ENCODE assay signal across 27 cellular contexts in the genomic region with DNA sequence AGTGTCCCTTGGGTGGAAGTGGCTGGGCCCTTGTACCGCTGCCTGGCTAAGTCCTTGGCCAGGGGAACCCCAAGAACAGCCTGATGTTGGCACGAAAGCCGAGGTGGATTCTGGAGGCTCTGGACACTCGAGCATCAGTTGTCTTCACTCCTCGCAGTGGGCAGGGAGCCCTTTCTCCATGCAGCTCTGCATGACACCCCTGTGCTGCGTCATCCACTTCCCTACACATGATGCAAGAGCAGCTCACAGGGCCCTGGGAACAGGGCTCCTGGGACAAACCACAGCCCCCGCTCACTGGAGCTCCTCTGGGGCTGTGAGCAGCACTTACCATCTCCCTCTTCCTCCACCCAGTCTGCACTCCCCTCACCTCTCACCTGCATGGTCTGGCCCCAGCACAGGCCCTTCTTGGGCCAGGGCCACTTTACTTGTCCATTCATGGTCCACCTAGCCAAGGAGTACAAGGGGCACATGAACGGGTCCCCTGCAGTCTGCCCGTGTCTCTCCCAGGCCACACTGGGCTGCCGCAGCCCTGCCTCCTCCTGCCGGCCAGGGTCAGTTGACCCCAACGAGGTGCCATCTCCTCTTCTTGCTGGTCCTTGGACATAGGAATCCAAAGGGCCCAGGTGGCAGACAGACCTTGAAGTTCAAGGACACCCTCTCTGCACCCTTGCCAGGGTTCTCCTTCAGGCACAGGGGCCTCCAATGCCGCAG.
DNase-seq lines count a peak whose midpoint lies in the region; ATAC-seq and TF ChIP-seq lines count a peak whose summit lies in the region.
"Had no signal": no experiment of that assay in that cellular context is flagged by ENCODE, and none has a peak within 500 bp of the region (broad histone marks: within the 10 kb centered on the region; RNA-seq: fewer than 3 reads in every experiment).

No MANE protein-coding gene starts in this region.

- H3K27ac Mint-ChIP-seq in MCF 10A (ENCODE audit: low read depth, unreplicated experiment) = no peak overlapping the region
- H3K27ac Mint-ChIP-seq: activated CD4-positive, alpha-beta T cell treated with anti-CD3 and anti-CD28 coated beads, Interleukin-2, amount 10 ng/mL, durations not matched to agents 7 days and 5 days; activated naive CD4-positive, alpha-beta T cell treated with anti-CD3 and anti-CD28 coated beads, Interleukin-2, amount 50 U/mL, for 24 hours; activated T-helper 1 cell treated with anti-CD3 and anti-CD28 coated beads, Interleukin-12 subunit alpha, Interleukin-12 subunit beta, Interleukin-2, Interleukin-4 antibody, amounts not matched to agents 30 ng/mL and 10 ng/mL and 1 ng/mL, durations not matched to agents 14 hours and 24 hours and 36 hours; T-helper 17 cell had no signal

- H3K36me3 ChIP-seq in breast epithelium = no peaks in the 10 kb centered on the region
- H3K36me3 ChIP-seq: BLaER1 treated with 17β-estradiol and CSF1 and Interleukin-3, amounts not matched to agents 10 nM and 100 nM; heart right ventricle; upper lobe of left lung had no signal

- POLR2A ChIA-PET in MCF 10A (lab: Yijun Ruan, JAX) = no interaction called here

- H3K9me3 ChIP-seq in breast epithelium = peaks cover 0 to 6% of the 10 kb centered on the region in 2 donors
- H3K9me3 ChIP-seq: SK-N-SH, upper lobe of left lung had no signal

- H3K36me3 Mint-ChIP-seq in MCF 10A (ENCODE audit: insufficient read depth, unreplicated experiment) = peaks cover 6% of the 10 kb centered on the region
- H3K36me3 Mint-ChIP-seq: activated naive CD4-positive, alpha-beta T cell treated with anti-CD3 and anti-CD28 coated beads, Interleukin-2, amount 50 U/mL, for 24 hours had no signal

- H3K27me3 Mint-ChIP-seq in MCF 10A (ENCODE audit: insufficient read depth, unreplicated experiment) = no peaks in the 10 kb centered on the region

- intact Hi-C loops in MCF 10A (cut with micrococcal nuclease) = no loop called here
- intact Hi-C loops in breast epithelium (cut with DNase I; ENCODE audit: low total_unique reads) = no loop called here

- H3K27ac ChIP-seq in breast epithelium = no peak overlapping the region
- H3K27ac ChIP-seq: BLaER1 treated with 17β-estradiol and CSF1 and Interleukin-3, amounts not matched to agents 10 nM and 100 nM; heart right ventricle; RWPE1; upper lobe of left lung had no signal

- no peak for TF ChIP-seq CTCF in MCF 10A (IDR thresholded peaks at IDR 0.05; ENCODE audit: unreplicated experiment)
- TF ChIP-seq CTCF in breast epithelium (IDR thresholded peaks at IDR 0.05) = no peak

- DNase-seq in MCF 10A (ENCODE audit: unreplicated experiment) (peak; percentile 34), breast epithelium (ENCODE audit: low spot score in 2 of 2) (no peak), amniotic epithelial cell (ENCODE audit: low read depth) (peak; percentile 76), islet precursor cell (peak; percentile 50), NCI-H1092 (lab: John Stamatoyannopoulos, UW) (no peak), cerebellum (ENCODE audit: low spot score) (no peak)
- DNase-seq: activated CD4-positive, alpha-beta T cell treated with anti-CD3 and anti-CD28 coated beads, Interleukin-2, amount 10 ng/mL, durations not matched to agents 7 days and 5 days; anterior cingulate cortex; Calu3; cerebellar nuclear complex; DND-41; heart right ventricle; mesendoderm; NCI-H2029 treated with DMSO at 0.1 percent for 48 hours; NCI-H226; NCI-H774; SK-N-SH; substantia nigra; T-helper 17 cell had no signal

- H3K4me1 ChIP-seq in breast epithelium = no peaks in the 10 kb centered on the region
- H3K4me1 ChIP-seq: heart right ventricle, upper lobe of left lung had no signal

- no TSS peak for BruUV-seq in MCF 10A (replicated peaks; lab: Mats Ljungman, UMichigan)

- no peak overlapping the region for H3K4me3 Mint-ChIP-seq in MCF 10A (ENCODE audit: unreplicated experiment)
- H3K4me3 Mint-ChIP-seq: activated CD4-positive, alpha-beta T cell treated with anti-CD3 and anti-CD28 coated beads, Interleukin-2, amount 10 ng/mL, durations not matched to agents 7 days and 5 days; activated naive CD4-positive, alpha-beta T cell treated with anti-CD3 and anti-CD28 coated beads, Interleukin-2, amount 50 U/mL, for 24 hours; activated T-helper 1 cell treated with anti-CD3 and anti-CD28 coated beads, Interleukin-12 subunit alpha, Interleukin-12 subunit beta, Interleukin-2, Interleukin-4 antibody, amounts not matched to agents 30 ng/mL and 10 ng/mL and 1 ng/mL, durations not matched to agents 14 hours and 24 hours and 36 hours; T-helper 17 cell had no signal

- CTCF ChIA-PET in MCF 10A (lab: Yijun Ruan, JAX) = interaction anchor here (0.7 kb wide), 1 partner anchor 418 kb away, joined by 3 read pairs; no protein-coding TSS in a partner anchor

- no peak for ATAC-seq in HG02840 (IDR thresholded peaks at IDR 0.05; ENCODE audit: low FRiP score, unreplicated experiment)
- no peak for ATAC-seq in HG03571 (IDR thresholded peaks at IDR 0.05; ENCODE audit: unreplicated experiment)
- ATAC-seq: T-helper 17 cell had no signal

- peaks cover 23% of the 10 kb centered on the region for H3K4me1 Mint-ChIP-seq in MCF 10A (ENCODE audit: insufficient read depth, unreplicated experiment)

- H3K4me3 ChIP-seq in breast epithelium = no peak overlapping the region
- H3K4me3 ChIP-seq: BLaER1 treated with 17β-estradiol and CSF1 and Interleukin-3, amounts not matched to agents 10 nM and 100 nM; heart right ventricle; smooth muscle cell; upper lobe of left lung had no signal

- H3K9me3 Mint-ChIP-seq in MCF 10A (ENCODE audit: unreplicated experiment) = no peaks in the 10 kb centered on the region
- H3K9me3 Mint-ChIP-seq: activated CD4-positive, alpha-beta T cell treated with anti-CD3 and anti-CD28 coated beads, Interleukin-2, amount 10 ng/mL, durations not matched to agents 7 days and 5 days; activated naive CD4-positive, alpha-beta T cell treated with anti-CD3 and anti-CD28 coated beads, Interleukin-2, amount 50 U/mL, for 24 hours; activated T-helper 1 cell treated with anti-CD3 and anti-CD28 coated beads, Interleukin-12 subunit alpha, Interleukin-12 subunit beta, Interleukin-2, Interleukin-4 antibody, amounts not matched to agents 30 ng/mL and 10 ng/mL and 1 ng/mL, durations not matched to agents 14 hours and 24 hours and 36 hours had no signal

- TF ChIP-seq POLR2A in breast epithelium (IDR thresholded peaks at IDR 0.05) = no peak

- H3K27me3 ChIP-seq in breast epithelium = peaks cover 0 to 59% of the 10 kb centered on the region in 2 donors
- H3K27me3 ChIP-seq: BLaER1 treated with 17β-estradiol and CSF1 and Interleukin-3, amounts not matched to agents 10 nM and 100 nM; upper lobe of left lung had no signal

Comparison
In these comparisons a context has a peak if more than half of its experiments do, and no peak if none do; other contexts are left out.
1. DNase-seq: peak in MCF 10A (single experiment), amniotic epithelial cell (single experiment) and islet precursor cell (single experiment); none in breast epithelium (0 of 2), NCI-H1092 (single experiment) and cerebellum (single experiment).